ENCODE assay signal across 8 cellular contexts in genomic region chr10:80662429-80663211, GRCh38.
DNase-seq lines count a peak whose midpoint lies in the region; ATAC-seq and TF ChIP-seq lines count a peak whose summit lies in the region.

No MANE protein-coding gene starts in this region.

- H3K4me3 ChIP-seq in BJ (ENCODE audit: low read depth, low read length) (no peak overlapping the region), epithelial cell of esophagus (ENCODE audit: low read length) (no peak overlapping the region)

- no peaks in the 10 kb centered on the region for H3K36me3 ChIP-seq in BJ (ENCODE audit: control insufficient read depth, insufficient read depth, low read length)

- ATAC-seq in GM19025 (IDR thresholded peaks at IDR 0.05; ENCODE audit: low read depth, unreplicated experiment) (peak; percentile 65), HG03378 (IDR thresholded peaks at IDR 0.05; ENCODE audit: unreplicated experiment) (peak; percentile 72)

- peak; percentile 19 for DNase-seq in BJ (ENCODE audit: low read depth)
- peak; percentile 52 for DNase-seq in NCI-H748 (lab: John Stamatoyannopoulos, UW; ENCODE audit: unreplicated experiment)
- DNase-seq in activated CD8-positive, alpha-beta memory T cell treated with anti-CD3 and anti-CD28 coated beads, Interleukin-2, amount 50 U/mL, for 48 hours: peak; percentile 92
- DNase-seq in epithelial cell of esophagus (ENCODE audit: low read depth): peak; percentile 81
- DNase-seq in middle frontal gyrus (ENCODE audit: extremely low spot score, low spot score): peak; percentile 70
- peak; percentile 39 to 40 for DNase-seq in stimulated activated CD8-positive, alpha-beta memory T cell treated with anti-CD3 and anti-CD28 coated beads, Interleukin-2, amount 100 ng/mL, for 1 hour (ENCODE audit: low read depth in 2 of 2)

- H3K27me3 ChIP-seq in BJ (ENCODE audit: control insufficient read depth, insufficient read depth, low read length): no peaks in the 10 kb centered on the region

- CTCF ChIA-PET in BJ (lab: Yijun Ruan, JAX): interaction anchor here (0.6 to 4.1 kb wide), 30 partner anchors 9 to 279 kb away, joined by 3 to 39 read pairs (median 4); no protein-coding TSS in a partner anchor

- POLR2A ChIA-PET in BJ (lab: Charles Lee): no interaction called here

- peak; percentile 90 for TF ChIP-seq CTCF in BJ (IDR thresholded peaks at IDR 0.05; ENCODE audit: insufficient read depth, low read depth, low read length)
- TF ChIP-seq CTCF in epithelial cell of esophagus (IDR thresholded peaks at IDR 0.05; ENCODE audit: insufficient read depth, low read depth, low read length, missing control alignments): peak; percentile 83

Comparison
In these comparisons a context has a peak if more than half of its experiments do, and no peak if none do; other contexts are left out.
1. DNase-seq: peak in every context shown above with its lines; median percentile 92 in activated CD8-positive, alpha-beta memory T cell treated with anti-CD3 and anti-CD28 coated beads, Interleukin-2, amount 50 U/mL, for 48 hours; 81 in epithelial cell of esophagus; 70 in middle frontal gyrus; 52 in NCI-H748; 40 in stimulated activated CD8-positive, alpha-beta memory T cell treated with anti-CD3 and anti-CD28 coated beads, Interleukin-2, amount 100 ng/mL, for 1 hour; 19 in BJ.